Comparison of ENCODE assay signal across 21 cellular contexts in the genomic region with DNA sequence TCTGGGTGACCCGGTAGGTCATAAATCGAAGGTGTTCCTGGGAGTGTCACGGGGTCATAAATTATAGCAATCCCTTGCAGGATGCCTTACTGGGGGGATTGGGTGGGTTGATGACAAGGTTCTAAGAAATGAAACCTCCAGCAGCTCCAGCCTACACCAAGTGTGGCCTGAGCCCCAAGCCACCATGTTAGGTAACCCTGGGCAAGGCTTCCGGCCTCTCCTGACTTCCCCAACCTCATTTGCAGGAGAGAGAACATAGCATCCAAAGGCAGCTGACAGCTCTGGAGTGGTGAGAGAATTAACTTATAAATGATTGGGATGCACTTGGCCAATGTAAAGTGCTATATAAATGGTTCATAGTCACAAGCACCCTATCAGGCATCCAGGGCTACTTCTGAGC. TPM values are rescaled to one million over a fixed set of nuclear protein-coding genes. Genes with fewer than 3 reads are reported as not detected.
"Had no signal": no experiment of that assay in that cellular context is flagged by ENCODE, and none has a peak within 500 bp of the region (broad histone marks: within the 10 kb centered on the region; RNA-seq: fewer than 3 reads in every experiment).

No MANE protein-coding gene starts in this region.

- H3K4me1 Mint-ChIP-seq: activated CD4-positive, alpha-beta memory T cell treated with anti-CD3 and anti-CD28 coated beads, Interleukin-2, amount 10 ng/mL, durations not matched to agents 7 days and 5 days; activated naive CD8-positive, alpha-beta T cell treated with anti-CD3 and anti-CD28 coated beads for 36 hours; activated T-helper 17 cell treated with anti-CD3 and anti-CD28 coated beads, Interleukin-2, amount 50 U/mL, for 72 hours had no signal

- H3K27me3 Mint-ChIP-seq: stimulated activated naive B cell treated with anti-CD40 and anti-IgM and Interleukin-4, amounts not matched to agents 10 μg/mL and 1 μg/mL and 100 μg/mL, for 72 hours had no signal

- H3K9ac ChIP-seq: parathyroid adenoma had no signal

- H3K36me3 Mint-ChIP-seq: activated naive CD8-positive, alpha-beta T cell treated with anti-CD3 and anti-CD28 coated beads for 36 hours; natural killer cell treated with Interleukin-12 subunit alpha and Interleukin-12 subunit beta and Interleukin-15 and Interleukin-18, amount 100 ng/mL, for 72 hours had no signal

- H3K4me3 ChIP-seq: dorsolateral prefrontal cortex, smooth muscle cell had no signal

- H3K27ac ChIP-seq: dorsolateral prefrontal cortex had no signal

- H3K9me3 Mint-ChIP-seq: activated naive CD8-positive, alpha-beta T cell treated with anti-CD3 and anti-CD28 coated beads for 36 hours; activated T-helper 17 cell treated with anti-CD3 and anti-CD28 coated beads, Interleukin-2, amount 50 U/mL, for 72 hours; natural killer cell treated with Interleukin-12 subunit alpha and Interleukin-12 subunit beta and Interleukin-15 and Interleukin-18, amount 100 ng/mL, for 72 hours had no signal

- H3K4me2 ChIP-seq: smooth muscle cell had no signal

- H3K79me2 ChIP-seq: parathyroid adenoma had no signal

- H3K27ac Mint-ChIP-seq: activated CD4-positive, alpha-beta memory T cell treated with anti-CD3 and anti-CD28 coated beads, Interleukin-2, amount 10 ng/mL, durations not matched to agents 7 days and 5 days; activated naive CD8-positive, alpha-beta T cell treated with anti-CD3 and anti-CD28 coated beads for 36 hours; activated T-helper 17 cell treated with anti-CD3 and anti-CD28 coated beads, Interleukin-2, amount 50 U/mL, for 72 hours; natural killer cell treated with Interleukin-12 subunit alpha and Interleukin-12 subunit beta and Interleukin-15 and Interleukin-18, amount 100 ng/mL, for 72 hours had no signal

- FAIRE-seq: keratinocyte had no signal

- DNase-seq: activated CD4-positive, alpha-beta memory T cell treated with anti-CD3 and anti-CD28 coated beads, Interleukin-2, amount 10 ng/mL, durations not matched to agents 7 days and 5 days; activated CD4-positive, alpha-beta T cell treated with anti-CD3 and anti-CD28 coated beads for 48 hours; activated CD4-positive, CD25-positive, alpha-beta regulatory T cell; activated naive CD4-positive, alpha-beta T cell; activated naive CD8-positive, alpha-beta T cell treated with anti-CD3 and anti-CD28 coated beads for 36 hours; activated T-cell treated with anti-CD3 and anti-CD28 coated beads, Interleukin-2, amount 50 U/mL, for 1 hour; amniotic stem cell; dorsolateral prefrontal cortex; foreskin fibroblast; hypothalamus; mesendoderm; stimulated activated CD4-positive, alpha-beta T cell treated with anti-CD3 and anti-CD28 coated beads, Interleukin-4, amount 100 ng/mL, for 24 hours; stimulated activated naive B cell treated with anti-CD40 and anti-IgM and Interleukin-4, amounts not matched to agents 10 μg/mL and 1 μg/mL and 100 μg/mL, for 72 hours had no signal

- ATAC-seq: activated T-helper 17 cell treated with anti-CD3 and anti-CD28 coated beads, Interleukin-2, amount 50 U/mL, for 72 hours; natural killer cell treated with Interleukin-12 subunit alpha and Interleukin-12 subunit beta and Interleukin-15 and Interleukin-18, amount 100 ng/mL, for 72 hours; sciatic nerve; stimulated activated naive B cell treated with anti-CD40 and anti-IgM and Interleukin-4, amounts not matched to agents 10 μg/mL and 1 μg/mL and 100 μg/mL, for 72 hours had no signal

- H3K4me3 Mint-ChIP-seq: activated CD4-positive, alpha-beta memory T cell treated with anti-CD3 and anti-CD28 coated beads, Interleukin-2, amount 10 ng/mL, durations not matched to agents 7 days and 5 days; activated naive CD8-positive, alpha-beta T cell treated with anti-CD3 and anti-CD28 coated beads for 36 hours; activated T-helper 17 cell treated with anti-CD3 and anti-CD28 coated beads, Interleukin-2, amount 50 U/mL, for 72 hours; natural killer cell treated with Interleukin-12 subunit alpha and Interleukin-12 subunit beta and Interleukin-15 and Interleukin-18, amount 100 ng/mL, for 72 hours; stimulated activated naive B cell treated with anti-CD40 and anti-IgM and Interleukin-4, amounts not matched to agents 10 μg/mL and 1 μg/mL and 100 μg/mL, for 72 hours had no signal

RNA-seq across cellular contexts. Expression of gene TMEM273, which starts 52.8 kb away (rescaled TPM):
- polyA plus RNA-seq: keratinocyte, smooth muscle cell had no signal

RNA-seq across cellular contexts. Expression of gene C10orf71, which starts 58.0 kb away (rescaled TPM):
- total RNA-seq: activated CD4-positive, alpha-beta memory T cell treated with anti-CD3 and anti-CD28 coated beads, Interleukin-2, amount 10 ng/mL, durations not matched to agents 7 days and 5 days; activated naive CD8-positive, alpha-beta T cell treated with anti-CD3 and anti-CD28 coated beads for 36 hours; activated T-helper 17 cell treated with anti-CD3 and anti-CD28 coated beads, Interleukin-2, amount 50 U/mL, for 72 hours; lower leg skin; natural killer cell treated with Interleukin-12 subunit alpha and Interleukin-12 subunit beta and Interleukin-15 and Interleukin-18, amount 100 ng/mL, for 72 hours; smooth muscle cell had no signal
- polyA plus RNA-seq: keratinocyte, smooth muscle cell, urinary bladder had no signal
